Comparison of ENCODE assay signal across 28 cellular contexts in genomic region chr3:95615592-95616310, GRCh38.
DNase-seq lines count a peak whose midpoint lies in the region; ATAC-seq and TF ChIP-seq lines count a peak whose summit lies in the region.
"Had no signal": no experiment of that assay in that cellular context is flagged by ENCODE, and none has a peak within 500 bp of the region (broad histone marks: within the 10 kb centered on the region; RNA-seq: fewer than 3 reads in every experiment).

No MANE protein-coding gene starts in this region.

- H3K36me3 ChIP-seq in PC-3 (ENCODE audit: low read depth, low read length): no peaks in the 10 kb centered on the region
- H3K36me3 ChIP-seq in gastroesophageal sphincter: no peaks in the 10 kb centered on the region
- H3K36me3 ChIP-seq in BE2C: no peaks in the 10 kb centered on the region
- H3K36me3 ChIP-seq: cardiac muscle cell, esophagus squamous epithelium, left lung, Peyer's patch, SJSA1 had no signal

- no peaks in the 10 kb centered on the region for H3F3A ChIP-seq in PC-3 (ENCODE audit: low read length, unreplicated experiment)

- peaks cover 40% of the 10 kb centered on the region for H3K4me1 ChIP-seq in PC-3 (ENCODE audit: insufficient read depth, low read length)
- H3K4me1 ChIP-seq in gastroesophageal sphincter: no peaks in the 10 kb centered on the region
- H3K4me1 ChIP-seq in BE2C: no peaks in the 10 kb centered on the region
- H3K4me1 ChIP-seq: esophagus squamous epithelium, left lung, Peyer's patch, SJSA1, testis had no signal

- H2AFZ ChIP-seq in PC-3 (ENCODE audit: low read length): no peak overlapping the region
- H2AFZ ChIP-seq: hepatocyte had no signal

- POLR2A ChIA-PET in PC-3 (lab: Charles Lee; ENCODE audit: unreplicated experiment): interaction anchor here (0.6 kb wide), 1 partner anchor 77 kb away, joined by 4 read pairs; no protein-coding TSS in a partner anchor

- BruUV-seq in PC-3 (replicated peaks; lab: Mats Ljungman, UMichigan): no TSS peak

- 64 to 83% methylated on average over 3 to 4 of the region's 4 CpGs for WGBS in gastroesophageal sphincter (ENCODE audit: low coverage in 1 of 2), 2 donors

- 0 out of 2 replicates have a peak overlapping the region, but pooled peaks have one; percentile 1 for H3K4me2 ChIP-seq in PC-3 (ENCODE audit: low read length)
- H3K4me2 ChIP-seq: hepatocyte had no signal

- no peaks in the 10 kb centered on the region for H4K20me1 ChIP-seq in PC-3 (ENCODE audit: low read length)

- H3K4me3 ChIP-seq in PC-3 (ENCODE audit: low read length) (no peak overlapping the region), gastroesophageal sphincter (no peak overlapping the region), BE2C (ENCODE audit: low read depth, low read length) (no peak overlapping the region)
- H3K4me3 ChIP-seq: cardiac muscle cell, esophagus squamous epithelium, hepatocyte, K562, left lung, Peyer's patch, SJSA1, testis had no signal

- H3K79me2 ChIP-seq in PC-3 (ENCODE audit: low read length): no peaks in the 10 kb centered on the region
- H3K79me2 ChIP-seq: hepatocyte had no signal

- in situ Hi-C loops in ACHN (cut with HindIII; ENCODE audit: low pct_ligation_motif_present, low pct_unique_long_range_greater_than_20kb, low sequenced_read_pairs): no loop called here

- H3K27me3 ChIP-seq in PC-3 (ENCODE audit: low read length) (no peaks in the 10 kb centered on the region), gastroesophageal sphincter (no peaks in the 10 kb centered on the region), BE2C (no peaks in the 10 kb centered on the region)
- H3K27me3 ChIP-seq: cardiac muscle cell, esophagus squamous epithelium, hepatocyte, left lung, Peyer's patch, SJSA1, testis had no signal

- no peak overlapping the region for H3K9ac ChIP-seq in PC-3 (ENCODE audit: low read length)

- ATAC-seq in PC-3 (peak; percentile 79), gastroesophageal sphincter (no peak)
- ATAC-seq: activated naive CD4-positive, alpha-beta T cell treated with anti-CD3 and anti-CD28 coated beads, Interleukin-2, amount 50 U/mL, for 72 hours; K562; left lung; naive thymus-derived CD4-positive, alpha-beta T cell had no signal

- H3K9me3 ChIP-seq in PC-3 (ENCODE audit: low read length) (no peaks in the 10 kb centered on the region), gastroesophageal sphincter (no peaks in the 10 kb centered on the region), BE2C (no peaks in the 10 kb centered on the region)
- H3K9me3 ChIP-seq: esophagus squamous epithelium, left lung, Peyer's patch, SJSA1, testis had no signal

- TF ChIP-seq CTCF in PC-3 (conservative IDR thresholded peaks at IDR 0.05; ENCODE audit: low read depth, low read length) (no peak), gastroesophageal sphincter (IDR thresholded peaks at IDR 0.05) (no peak), BE2C (IDR thresholded peaks at IDR 0.05; ENCODE audit: low read depth, low read length) (no peak)

- intact Hi-C loops in PC-3 (cut with micrococcal nuclease): loop anchor here (10.0 kb wide), 2 partner anchors 361 to 461 kb away; no protein-coding TSS in a partner anchor

- H3K9me2 ChIP-seq in PC-3 (replicated peaks; ENCODE audit: low read length): no peaks in the 10 kb centered on the region

- peak; percentile 46 for DNase-seq in ACHN
- DNase-seq in H4 (ENCODE audit: low spot score): peak; percentile 12
- DNase-seq in PC-3: peak; percentile 81
- peak; percentile 51 for DNase-seq in kidney glomerular epithelial cell (lab: John Stamatoyannopoulos, UW)
- DNase-seq in activated T-cell treated with anti-CD3 and anti-CD28 coated beads, Interleukin-2, amount 50 U/mL, for 1 hour: no peak
- DNase-seq in BE2C: no peak
- DNase-seq in NCI-H1105 (lab: John Stamatoyannopoulos, UW): no peak
- DNase-seq: activated CD4-positive, alpha-beta T cell treated with anti-CD3 and anti-CD28 coated beads, Interleukin-2, amount 50 U/mL, for 4 hours; anterior cingulate cortex; Calu3; endodermal cell; esophagus squamous epithelium; MM.1S; naive thymus-derived CD4-positive, alpha-beta T cell; NCI-H1417; NCI-H2171; NCI-H524 treated with DMSO at 0.1 percent for 48 hours; nucleus accumbens; Peyer's patch; stimulated activated naive CD4-positive, alpha-beta T cell treated with Interleukin-2 at 50 U/mL for 16 hours; testis had no signal

- H3K27ac ChIP-seq in PC-3 (ENCODE audit: low read length): peak overlapping the region; percentile 73
- H3K27ac ChIP-seq in gastroesophageal sphincter: no peak overlapping the region
- H3K27ac ChIP-seq: cardiac muscle cell, esophagus squamous epithelium, hepatocyte, left lung, Peyer's patch, SJSA1, testis had no signal

- TF ChIP-seq EP300 in gastroesophageal sphincter (IDR thresholded peaks at IDR 0.05): no peak

- CTCF ChIA-PET in PC-3 (lab: Charles Lee): interaction anchor here (0.7 kb wide), 1 partner anchor 97 kb away, joined by 3 read pairs; no protein-coding TSS in a partner anchor

- TF ChIP-seq POLR2A in gastroesophageal sphincter (IDR thresholded peaks at IDR 0.05): no peak

Comparison
In these comparisons a context has a peak if more than half of its experiments do, and no peak if none do; other contexts are left out.
1. DNase-seq: peak in ACHN (single experiment), H4 (single experiment), PC-3 (single experiment) and kidney glomerular epithelial cell (single experiment); none in activated T-cell treated with anti-CD3 and anti-CD28 coated beads, Interleukin-2, amount 50 U/mL, for 1 hour (single experiment), BE2C (single experiment) and NCI-H1105 (single experiment).